Comparison of ENCODE assay signal across 10 cellular contexts in the genomic region with DNA sequence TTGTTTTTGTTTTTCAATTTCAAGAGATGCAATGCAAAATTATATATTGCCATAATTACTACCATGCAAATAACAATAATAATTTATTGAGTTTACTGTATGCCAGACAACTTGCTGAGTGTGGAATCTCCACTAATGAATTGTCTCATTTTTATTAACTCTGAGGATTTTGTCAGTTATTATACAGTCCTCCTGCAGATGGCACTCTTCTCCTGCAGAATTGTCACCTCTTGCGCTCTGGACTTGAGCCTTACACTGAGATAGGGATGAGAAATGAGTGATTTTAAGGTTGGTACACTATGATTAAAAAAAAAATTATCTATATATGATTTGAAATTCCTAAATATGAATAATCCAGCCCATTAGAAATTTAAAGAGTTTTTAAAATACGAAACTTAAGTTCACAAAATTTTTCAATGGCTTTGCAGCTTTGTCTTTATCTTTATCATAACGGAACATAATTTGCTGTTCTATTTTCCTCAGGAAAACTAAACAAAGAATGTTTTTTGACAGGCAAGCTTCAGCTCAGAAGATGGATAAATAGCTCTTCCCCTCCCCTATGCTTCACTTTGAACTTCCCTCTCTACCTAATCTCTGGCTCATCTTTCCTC. TPM values are rescaled to one million over a fixed set of nuclear protein-coding genes. Genes with fewer than 3 reads are reported as not detected.
DNase-seq lines count a peak whose midpoint lies in the region; ATAC-seq lines count a peak whose summit lies in the region.
"Had no signal": no experiment of that assay in that cellular context is flagged by ENCODE, and none has a peak within 500 bp of the region (broad histone marks: within the 10 kb centered on the region; RNA-seq: fewer than 3 reads in every experiment).

No MANE protein-coding gene starts in this region.

- peak in 3 of 5 donors; percentile 26 to 52 (median 34) for DNase-seq in CD8-positive, alpha-beta memory T cell
- DNase-seq in NCI-H345 (lab: John Stamatoyannopoulos, UW) (peak; percentile 42), Right ventricle myocardium superior (no peak), sciatic nerve (ENCODE audit: low spot score) (no peak)
- DNase-seq in activated naive CD8-positive, alpha-beta T cell treated with anti-CD3 and anti-CD28 coated beads for 36 hours, result peak; percentile 8
- no peak for DNase-seq in stimulated activated CD4-positive, alpha-beta T cell treated with anti-CD3 and anti-CD28 coated beads, Interleukin-4, amount 100 ng/mL, for 1 hour

- H3K36me3 Mint-ChIP-seq in CD8-positive, alpha-beta memory T cell, result peaks cover 0 to 1% (median 0%) of the 10 kb centered on the region in 3 donors
- no peaks in the 10 kb centered on the region for H3K36me3 Mint-ChIP-seq in activated naive CD8-positive, alpha-beta T cell treated with anti-CD3 and anti-CD28 coated beads for 36 hours

- intact Hi-C loops in Right ventricle myocardium superior (cut with DNase I), result loop anchor here (10.0 kb wide), 2 partner anchors 1253 to 1383 kb away; partner anchors contain the start of gene CFAP299
- intact Hi-C loops in sciatic nerve (cut with DNase I), result no loop called here

- CTCF ChIA-PET in CD8-positive, alpha-beta memory T cell (lab: Charles Lee), result interaction anchor here (1.4 to 3.1 kb wide), 4 partner anchors 10 to 1264 kb away, joined by 5 to 22 read pairs (median 6); partner anchors contain the start of gene PAQR3

- H3K9me3 ChIP-seq in CD8-positive, alpha-beta memory T cell (ENCODE audit: low read length), result no peaks in the 10 kb centered on the region

- POLR2A ChIA-PET in CD8-positive, alpha-beta memory T cell (lab: Charles Lee), result no interaction called here

- H3K4me3 Mint-ChIP-seq in CD8-positive, alpha-beta memory T cell, result no peak overlapping the region
- no peak overlapping the region for H3K4me3 Mint-ChIP-seq in activated naive CD8-positive, alpha-beta T cell treated with anti-CD3 and anti-CD28 coated beads for 36 hours
- H3K4me3 Mint-ChIP-seq: T-helper 1 cell treated with Interleukin-12 subunit alpha and Interleukin-12 subunit beta and Interleukin-4 antibody, amounts not matched to agents 30 μg/mL and 1 μg/mL, for 36 hours had no signal

- H3K4me1 Mint-ChIP-seq in CD8-positive, alpha-beta memory T cell, result peaks cover 0 to 4% (median 0%) of the 10 kb centered on the region in 3 donors
- no peaks in the 10 kb centered on the region for H3K4me1 Mint-ChIP-seq in activated naive CD8-positive, alpha-beta T cell treated with anti-CD3 and anti-CD28 coated beads for 36 hours

- no peaks in the 10 kb centered on the region for H3K9me3 Mint-ChIP-seq in CD8-positive, alpha-beta memory T cell
- no peaks in the 10 kb centered on the region for H3K9me3 Mint-ChIP-seq in activated naive CD8-positive, alpha-beta T cell treated with anti-CD3 and anti-CD28 coated beads for 36 hours
- H3K9me3 Mint-ChIP-seq: T-helper 1 cell treated with Interleukin-12 subunit alpha and Interleukin-12 subunit beta and Interleukin-4 antibody, amounts not matched to agents 30 μg/mL and 1 μg/mL, for 36 hours had no signal

- H3K27ac ChIP-seq in CD8-positive, alpha-beta memory T cell (ENCODE audit: low read depth, low read length), result no peak overlapping the region
- H3K27ac ChIP-seq: skin epidermis had no signal

- no peaks in the 10 kb centered on the region for H3K4me1 ChIP-seq in CD8-positive, alpha-beta memory T cell (ENCODE audit: insufficient read depth, low read length)

- peaks cover 11 to 43% of the 10 kb centered on the region in 2 donors for H3K27me3 Mint-ChIP-seq in CD8-positive, alpha-beta memory T cell
- H3K27me3 Mint-ChIP-seq in activated naive CD8-positive, alpha-beta T cell treated with anti-CD3 and anti-CD28 coated beads for 36 hours, result peaks cover 18% of the 10 kb centered on the region

- H3K36me3 ChIP-seq in CD8-positive, alpha-beta memory T cell (ENCODE audit: insufficient read depth, low read length), result no peaks in the 10 kb centered on the region

- no peak overlapping the region for H3K27ac Mint-ChIP-seq in CD8-positive, alpha-beta memory T cell
- no peak overlapping the region for H3K27ac Mint-ChIP-seq in activated naive CD8-positive, alpha-beta T cell treated with anti-CD3 and anti-CD28 coated beads for 36 hours
- H3K27ac Mint-ChIP-seq: T-helper 1 cell treated with Interleukin-12 subunit alpha and Interleukin-12 subunit beta and Interleukin-4 antibody, amounts not matched to agents 30 μg/mL and 1 μg/mL, for 36 hours had no signal

- ATAC-seq in GM18858 (IDR thresholded peaks at IDR 0.05; ENCODE audit: unreplicated experiment), result peak; percentile 65
- ATAC-seq in HG03066 (IDR thresholded peaks at IDR 0.05; ENCODE audit: low read depth, unreplicated experiment), result peak; percentile 75
- ATAC-seq in Right ventricle myocardium superior (ENCODE audit: poor library complexity), result peak; percentile 85
- ATAC-seq in sciatic nerve, result peak; percentile 81

- H3K4me3 ChIP-seq in CD8-positive, alpha-beta memory T cell (ENCODE audit: low read length), result no peak overlapping the region
- H3K4me3 ChIP-seq: skin epidermis had no signal

- peaks cover 10% of the 10 kb centered on the region for H3K27me3 ChIP-seq in CD8-positive, alpha-beta memory T cell (ENCODE audit: insufficient read depth, low read length, poor library complexity, severe bottlenecking)

RNA-seq across cellular contexts. Expression of gene PAQR3, which starts 12.7 kb away (rescaled TPM):
- 10 to 100 TPM; 11.1 to 11.8 TPM for total RNA-seq in CD8-positive, alpha-beta memory T cell
- 7.4 TPM for polyA plus RNA-seq in CD8-positive, alpha-beta memory T cell
- total RNA-seq in activated naive CD8-positive, alpha-beta T cell treated with anti-CD3 and anti-CD28 coated beads for 36 hours, result 1 to 10 TPM; 9.6 to 9.8 TPM
- total RNA-seq in Right ventricle myocardium superior, result 6.9 TPM
- 20.1 TPM for total RNA-seq in sciatic nerve

Comparison
In these comparisons a context has a peak if more than half of its experiments do, and no peak if none do; other contexts are left out.
1. DNase-seq: peak in CD8-positive, alpha-beta memory T cell (3 of 5), NCI-H345 (single experiment) and activated naive CD8-positive, alpha-beta T cell treated with anti-CD3 and anti-CD28 coated beads for 36 hours (single experiment); none in Right ventricle myocardium superior (single experiment), sciatic nerve (single experiment) and stimulated activated CD4-positive, alpha-beta T cell treated with anti-CD3 and anti-CD28 coated beads, Interleukin-4, amount 100 ng/mL, for 1 hour (single experiment).
2. Peak in every context shown above with its lines, with median percentiles within 50 percentile points of each other: ATAC-seq.